22 cellular contexts compared by ENCODE assay signal in the genomic region with DNA sequence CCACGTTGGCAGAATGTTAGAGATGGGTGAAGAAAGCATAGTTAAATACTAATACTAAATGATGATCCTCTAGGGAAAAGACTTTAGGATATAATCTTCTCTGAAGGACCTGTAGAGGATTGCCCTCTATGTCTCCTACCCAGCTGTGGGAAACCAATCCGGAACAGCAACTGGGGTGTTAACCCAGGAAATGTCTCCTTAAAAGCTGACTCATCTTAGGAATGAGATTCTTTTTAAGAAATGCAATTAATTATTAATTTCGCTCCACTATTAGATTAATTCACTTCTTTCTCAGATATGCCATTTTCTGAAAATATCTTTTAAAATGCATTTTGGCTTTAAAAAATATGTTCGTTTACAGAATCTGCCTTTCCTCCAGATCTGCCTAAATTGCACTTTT. TPM values are rescaled to one million over a fixed set of nuclear protein-coding genes. Genes with fewer than 3 reads are reported as not detected.
"Had no signal": no experiment of that assay in that cellular context is flagged by ENCODE, and none has a peak within 500 bp of the region (broad histone marks: within the 10 kb centered on the region; RNA-seq: fewer than 3 reads in every experiment).

No MANE protein-coding gene starts in this region.

- H3K36me3 ChIP-seq: esophagus squamous epithelium, ovary, stomach, thyroid gland, upper lobe of left lung, vagina had no signal

- H3K4me3 ChIP-seq: esophagus squamous epithelium, ovary, smooth muscle cell, stomach, thyroid gland, upper lobe of left lung, vagina had no signal

- DNase-seq: activated CD4-positive, alpha-beta T cell treated with anti-CD3 and anti-CD28 coated beads for 4 hours; activated CD4-positive, alpha-beta T cell treated with anti-CD3 and anti-CD28 coated beads, Interleukin-2, amount 50 U/mL, for 4 hours; activated naive CD4-positive, alpha-beta T cell; activated T-cell treated with anti-CD3 and anti-CD28 coated beads for 4 hours; activated T-cell treated with anti-CD3 and anti-CD28 coated beads, Interleukin-2, amount 50 U/mL, for 72 hours; esophagus squamous epithelium; foreskin melanocyte; left cardiac atrium; left ventricle myocardium superior; ovary; retina; stimulated activated CD4-positive, alpha-beta T cell treated with anti-CD3 and anti-CD28 coated beads, Interleukin-1b, Interleukin-23, amount 100 ng/mL, for 48 hours; stimulated activated naive B cell treated with anti-CD40 and anti-IgM and Interleukin-4, amounts not matched to agents 10 μg/mL and 1 μg/mL and 100 μg/mL, for 72 hours; stomach; thyroid gland; upper lobe of left lung had no signal

- ATAC-seq: activated naive CD4-positive, alpha-beta T cell treated with anti-CD3 and anti-CD28 coated beads, Interleukin-2, amount 50 U/mL, for 72 hours; activated T-cell treated with anti-CD3 and anti-CD28 coated beads, Interleukin-2, amount 50 U/mL, for 72 hours; left cardiac atrium; left ventricle myocardium superior; stimulated activated naive B cell treated with anti-CD40 and anti-IgM and Interleukin-4, amounts not matched to agents 10 μg/mL and 1 μg/mL and 100 μg/mL, for 72 hours had no signal

- H3K9me3 ChIP-seq: esophagus squamous epithelium, ovary, stomach, thyroid gland, upper lobe of left lung, vagina had no signal

- H3K27ac ChIP-seq: epithelial cell of prostate, esophagus squamous epithelium, ovary, stomach, thyroid gland, upper lobe of left lung, vagina, VCaP had no signal

- H3K4me1 ChIP-seq: esophagus squamous epithelium, stomach, thyroid gland, upper lobe of left lung, vagina had no signal

- H3K27me3 ChIP-seq: esophagus squamous epithelium, ovary, stomach, thyroid gland, upper lobe of left lung, vagina had no signal

RNA-seq across cellular contexts. Expression of gene SCN3A, which starts 7.4 kb away (rescaled TPM):
- total RNA-seq: bronchial epithelial cell, smooth muscle cell had no signal
